Comparison of ENCODE assay signal across 16 cellular contexts in the genomic region with DNA sequence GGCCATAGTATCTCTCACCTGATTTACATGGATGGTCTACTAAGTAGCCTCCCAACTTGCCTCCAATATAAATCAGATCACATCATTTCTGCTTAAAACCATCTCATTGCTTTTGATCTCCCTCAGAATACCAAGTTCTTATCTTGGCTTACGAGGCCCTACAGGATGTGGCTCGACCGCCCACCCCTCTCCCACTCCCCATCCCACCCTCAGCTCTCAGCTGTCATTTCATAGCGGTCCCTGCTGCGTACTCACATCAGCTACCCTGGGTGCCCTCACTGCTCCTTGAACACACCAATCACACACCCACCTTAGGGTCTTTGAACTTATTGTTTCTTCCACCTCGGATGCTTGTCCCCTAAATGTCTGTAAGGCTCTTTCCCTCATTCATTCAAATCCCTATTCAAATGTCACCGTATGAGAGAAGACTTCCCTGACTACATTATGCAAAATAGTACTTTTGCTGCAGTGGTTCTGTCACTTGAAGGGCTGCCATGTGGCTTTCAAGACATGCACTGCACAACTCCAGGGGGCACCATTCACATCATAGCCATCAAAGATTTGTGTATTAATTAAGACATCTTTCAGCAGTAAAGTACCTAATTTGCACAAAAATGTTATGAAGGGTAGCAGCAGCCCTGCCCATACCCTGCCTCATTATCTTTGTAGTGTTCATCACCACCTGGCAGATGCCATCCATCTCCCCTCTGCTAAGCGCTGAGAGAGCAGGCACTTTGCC.
DNase-seq lines count a peak whose midpoint lies in the region; ATAC-seq and TF ChIP-seq lines count a peak whose summit lies in the region.
"Had no signal": no experiment of that assay in that cellular context is flagged by ENCODE, and none has a peak within 500 bp of the region (broad histone marks: within the 10 kb centered on the region; RNA-seq: fewer than 3 reads in every experiment).

No MANE protein-coding gene starts in this region.

- 79% methylated on average over 8 of the region's 8 CpGs for WGBS in suprapubic skin

- no peak overlapping the region for H3K4me3 Mint-ChIP-seq in nephron
- H3K4me3 Mint-ChIP-seq in stimulated activated effector memory CD8-positive, alpha-beta T cell treated with anti-CD3 and anti-CD28 coated beads, Interleukin-12 subunit alpha, Interleukin-12 subunit beta, amount 100 ng/mL, for 72 hours = no peak overlapping the region
- no peak overlapping the region for H3K4me3 Mint-ChIP-seq in stimulated activated naive CD8-positive, alpha-beta T cell treated with anti-CD3 and anti-CD28 coated beads, Interleukin-15, amount 100 ng/mL, for 72 hours
- H3K4me3 Mint-ChIP-seq: CD4-positive, alpha-beta T cell; HFFc6 had no signal

- H3K27me3 Mint-ChIP-seq in nephron (ENCODE audit: low read depth) = no peaks in the 10 kb centered on the region
- no peaks in the 10 kb centered on the region for H3K27me3 Mint-ChIP-seq in stimulated activated naive CD8-positive, alpha-beta T cell treated with anti-CD3 and anti-CD28 coated beads, Interleukin-15, amount 100 ng/mL, for 72 hours
- H3K27me3 Mint-ChIP-seq: CD4-positive, alpha-beta T cell had no signal

- H3K27me3 ChIP-seq in BE2C (no peaks in the 10 kb centered on the region), suprapubic skin (no peaks in the 10 kb centered on the region)

- TF ChIP-seq CTCF in BE2C (IDR thresholded peaks at IDR 0.05; ENCODE audit: low read depth, low read length) (peak; percentile 14; the same call in 1 of the 2 replicates), HEK293 (tag by site-specific recombination; IDR thresholded peaks at IDR 0.05) (no peak), nephron (IDR thresholded peaks at IDR 0.05; ENCODE audit: unreplicated experiment in 3 of 3) (no peak), suprapubic skin (IDR thresholded peaks at IDR 0.05) (no peak)

- ATAC-seq in GM18868 (IDR thresholded peaks at IDR 0.05; ENCODE audit: unreplicated experiment) = no peak
- ATAC-seq in stimulated activated effector memory CD8-positive, alpha-beta T cell treated with anti-CD3 and anti-CD28 coated beads, Interleukin-12 subunit alpha, Interleukin-12 subunit beta, amount 100 ng/mL, for 72 hours = no peak
- ATAC-seq in stimulated activated naive CD8-positive, alpha-beta T cell treated with anti-CD3 and anti-CD28 coated beads, Interleukin-15, amount 100 ng/mL, for 72 hours = no peak
- ATAC-seq: GM12878 had no signal

- DNase-seq in BE2C (no peak), NCI-H526 treated with DMSO at 0.1 percent for 48 hours (lab: John Stamatoyannopoulos, UW) (peak; percentile 38), suprapubic skin (ENCODE audit: low spot score in 2 of 2) (no peak)
- no peak for DNase-seq in stimulated activated effector memory CD8-positive, alpha-beta T cell treated with anti-CD3 and anti-CD28 coated beads, Interleukin-12 subunit alpha, Interleukin-12 subunit beta, amount 100 ng/mL, for 72 hours (ENCODE audit: low spot score in 2 of 2)
- no peak for DNase-seq in stimulated activated naive CD8-positive, alpha-beta T cell treated with anti-CD3 and anti-CD28 coated beads, Interleukin-15, amount 100 ng/mL, for 72 hours
- DNase-seq: ACHN; C1 segment of cervical spinal cord; CD4-positive, alpha-beta T cell; DMS79; GOT3; HFFc6 had no signal

- H3K9me3 Mint-ChIP-seq in nephron = no peaks in the 10 kb centered on the region
- no peaks in the 10 kb centered on the region for H3K9me3 Mint-ChIP-seq in stimulated activated effector memory CD8-positive, alpha-beta T cell treated with anti-CD3 and anti-CD28 coated beads, Interleukin-12 subunit alpha, Interleukin-12 subunit beta, amount 100 ng/mL, for 72 hours
- H3K9me3 Mint-ChIP-seq in stimulated activated naive CD8-positive, alpha-beta T cell treated with anti-CD3 and anti-CD28 coated beads, Interleukin-15, amount 100 ng/mL, for 72 hours = no peaks in the 10 kb centered on the region
- H3K9me3 Mint-ChIP-seq: CD4-positive, alpha-beta T cell; HFFc6 had no signal

- no peak overlapping the region for H3K4me3 ChIP-seq in BE2C (ENCODE audit: low read depth, low read length)
- H3K4me3 ChIP-seq in HEK293 (ENCODE audit: low read depth, low read length) = no peak overlapping the region
- no peak overlapping the region for H3K4me3 ChIP-seq in suprapubic skin
- H3K4me3 ChIP-seq: GM12878, HAP-1 had no signal

- peaks cover 2% of the 10 kb centered on the region; the same call in 1 of the 2 replicates for H3K4me1 ChIP-seq in BE2C
- no peaks in the 10 kb centered on the region for H3K4me1 ChIP-seq in HEK293 (ENCODE audit: control insufficient read depth, insufficient read depth, low read length)
- H3K4me1 ChIP-seq in suprapubic skin = no peaks in the 10 kb centered on the region
- H3K4me1 ChIP-seq: HAP-1 had no signal

- no peaks in the 10 kb centered on the region for H3K36me3 Mint-ChIP-seq in nephron (ENCODE audit: low read depth)
- H3K36me3 Mint-ChIP-seq in stimulated activated effector memory CD8-positive, alpha-beta T cell treated with anti-CD3 and anti-CD28 coated beads, Interleukin-12 subunit alpha, Interleukin-12 subunit beta, amount 100 ng/mL, for 72 hours = no peaks in the 10 kb centered on the region

- POLR2A ChIA-PET in HEK293 (lab: Yijun Ruan, JAX) = no interaction called here

- TF ChIP-seq EP300 in suprapubic skin (IDR thresholded peaks at IDR 0.05) = no peak

- TF ChIP-seq POLR2A in suprapubic skin (IDR thresholded peaks at IDR 0.05) = no peak

- CTCF ChIA-PET in HEK293 (lab: Yijun Ruan, JAX) = no interaction called here

- peaks cover 29% of the 10 kb centered on the region for H3K4me1 Mint-ChIP-seq in nephron
- no peaks in the 10 kb centered on the region for H3K4me1 Mint-ChIP-seq in stimulated activated effector memory CD8-positive, alpha-beta T cell treated with anti-CD3 and anti-CD28 coated beads, Interleukin-12 subunit alpha, Interleukin-12 subunit beta, amount 100 ng/mL, for 72 hours
- no peaks in the 10 kb centered on the region for H3K4me1 Mint-ChIP-seq in stimulated activated naive CD8-positive, alpha-beta T cell treated with anti-CD3 and anti-CD28 coated beads, Interleukin-15, amount 100 ng/mL, for 72 hours

- no peaks in the 10 kb centered on the region for H3K9me3 ChIP-seq in BE2C
- H3K9me3 ChIP-seq in HEK293 (ENCODE audit: control insufficient read depth, insufficient read depth, low read depth, low read length) = no peaks in the 10 kb centered on the region
- no peaks in the 10 kb centered on the region for H3K9me3 ChIP-seq in suprapubic skin
- H3K9me3 ChIP-seq: HAP-1 had no signal

- no peaks in the 10 kb centered on the region for H3K36me3 ChIP-seq in BE2C
- no peaks in the 10 kb centered on the region for H3K36me3 ChIP-seq in HEK293 (ENCODE audit: control insufficient read depth in 2 of 2, insufficient read depth in 1 of 2, low read length in 2 of 2)
- H3K36me3 ChIP-seq in suprapubic skin = no peaks in the 10 kb centered on the region
- H3K36me3 ChIP-seq: HAP-1 had no signal

- peak overlapping the region; percentile 58 to 99 (median 96) for H3K27ac Mint-ChIP-seq in nephron
- H3K27ac Mint-ChIP-seq in stimulated activated effector memory CD8-positive, alpha-beta T cell treated with anti-CD3 and anti-CD28 coated beads, Interleukin-12 subunit alpha, Interleukin-12 subunit beta, amount 100 ng/mL, for 72 hours = no peak overlapping the region
- H3K27ac Mint-ChIP-seq in stimulated activated naive CD8-positive, alpha-beta T cell treated with anti-CD3 and anti-CD28 coated beads, Interleukin-15, amount 100 ng/mL, for 72 hours = peak overlapping the region in 1 of 2 donors; percentile 1
- H3K27ac Mint-ChIP-seq: CD4-positive, alpha-beta T cell; HFFc6 had no signal

- H3K27ac ChIP-seq in HEK293 (ENCODE audit: extremely low read depth, low read depth, low read length) = no peak overlapping the region
- no peak overlapping the region for H3K27ac ChIP-seq in suprapubic skin

TF ChIP-seq in HEK293, 187 proteins besides CTCF, POLR2A, EP300 and RAD21:
- no peak for TF ChIP-seq ZNF416 (tag by site-specific recombination; IDR thresholded peaks at IDR 0.05)
- TF ChIP-seq ZNF792 (tag by site-specific recombination; IDR thresholded peaks at IDR 0.05) = no peak
- no peak for TF ChIP-seq ZNF366 (tag by site-specific recombination; conservative IDR thresholded peaks at IDR 0.05)
- no peak for TF ChIP-seq ZBTB48 (tag by site-specific recombination; IDR thresholded peaks at IDR 0.05)
- no peak for TF ChIP-seq ZNF394 (tag by site-specific recombination; IDR thresholded peaks at IDR 0.05; ENCODE audit: borderline replicate concordance)
- peak; percentile 77 for TF ChIP-seq EGR2 (tag by site-specific recombination; IDR thresholded peaks at IDR 0.05; ENCODE audit: low read depth)
- peak; percentile 78 for TF ChIP-seq ZFHX2 (tag by site-specific recombination; conservative IDR thresholded peaks at IDR 0.05)
